9 cellular contexts compared by ENCODE assay signal in the genomic region with DNA sequence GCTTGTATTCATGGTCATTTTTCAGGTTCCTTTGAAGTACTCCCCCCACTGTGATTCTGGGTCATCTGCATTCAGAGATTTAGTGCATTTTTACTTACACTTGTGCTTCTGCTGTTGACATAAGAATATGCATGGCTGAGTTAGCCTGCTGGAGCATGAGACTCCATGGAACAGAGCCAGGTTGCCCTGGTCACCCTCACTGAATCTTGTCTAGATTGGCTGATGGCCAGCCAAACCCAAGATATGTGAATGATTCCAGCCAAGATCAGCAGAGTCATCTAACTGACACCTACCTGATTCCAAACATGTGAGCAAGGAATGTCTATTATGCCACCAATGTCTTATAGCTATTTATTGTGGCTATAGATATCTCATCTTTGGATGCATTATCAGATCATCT. TPM values are rescaled to one million over a fixed set of nuclear protein-coding genes. Genes with fewer than 3 reads are reported as not detected.
DNase-seq lines count a peak whose midpoint lies in the region; ATAC-seq and TF ChIP-seq lines count a peak whose summit lies in the region.
"Had no signal": no experiment of that assay in that cellular context is flagged by ENCODE, and none has a peak within 500 bp of the region (broad histone marks: within the 10 kb centered on the region; RNA-seq: fewer than 3 reads in every experiment).

No MANE protein-coding gene starts in this region.

- peaks cover 7% of the 10 kb centered on the region for H3K4me1 ChIP-seq in psoas muscle

- H3K9me3 Mint-ChIP-seq in natural killer cell: no peaks in the 10 kb centered on the region

- H3K36me3 Mint-ChIP-seq in natural killer cell: no peaks in the 10 kb centered on the region

- intact Hi-C loops in psoas muscle (cut with DNase I): no loop called here
- intact Hi-C loops in natural killer cell (cut with micrococcal nuclease): no loop called here

- H3K4me3 Mint-ChIP-seq in natural killer cell: no peak overlapping the region

- no peak overlapping the region for H3K4me3 ChIP-seq in coronary artery
- no peak overlapping the region for H3K4me3 ChIP-seq in psoas muscle

- no peak for ATAC-seq in psoas muscle
- no peak for ATAC-seq in natural killer cell
- ATAC-seq in HG03457 (IDR thresholded peaks at IDR 0.05; ENCODE audit: unreplicated experiment): no peak

- H3K9me3 ChIP-seq in psoas muscle: no peaks in the 10 kb centered on the region

- H3K36me3 ChIP-seq in psoas muscle (ENCODE audit: insufficient read depth in 1 of 2, low read depth in 1 of 2): peaks cover 0 to 26% of the 10 kb centered on the region in 2 donors

- H3K27ac ChIP-seq in coronary artery (peak overlapping the region; percentile 4 to 47), psoas muscle (no peak overlapping the region)

- H3K4me1 Mint-ChIP-seq in natural killer cell: no peaks in the 10 kb centered on the region

- peak; percentile 57 for DNase-seq in ELR (ENCODE audit: low read depth)
- peak; percentile 56 for DNase-seq in NCI-H345 treated with DMSO at 0.1 percent for 48 hours (lab: John Stamatoyannopoulos, UW; ENCODE audit: unreplicated experiment)
- no peak for DNase-seq in coronary artery (ENCODE audit: low spot score)
- peak; percentile 21 to 42 for DNase-seq in psoas muscle
- no peak for DNase-seq in natural killer cell
- DNase-seq in GM19238 (ENCODE audit: insufficient read length, low spot score): no peak
- DNase-seq in NCI-H2107 (lab: John Stamatoyannopoulos, UW): no peak
- DNase-seq: foreskin melanocyte had no signal

- H3K27me3 Mint-ChIP-seq in natural killer cell (ENCODE audit: low read depth in 2 of 2): no peaks in the 10 kb centered on the region

- TF ChIP-seq CTCF in coronary artery (IDR thresholded peaks at IDR 0.05) (no peak), psoas muscle (IDR thresholded peaks at IDR 0.05) (no peak), natural killer cell (IDR thresholded peaks at IDR 0.05) (no peak)

- H3K27me3 ChIP-seq in psoas muscle (ENCODE audit: insufficient read depth in 3 of 3, low read length in 2 of 3): no peaks in the 10 kb centered on the region

- H3K27ac Mint-ChIP-seq in natural killer cell: no peak overlapping the region

RNA-seq across cellular contexts. Expression of a gene that starts 25.1 kb away (rescaled TPM):
- total RNA-seq in psoas muscle (10 to 100 TPM; 11.9 to 17.9 (median 13.5) TPM), natural killer cell (10 to 100 TPM in 2 of 3 donors, 1 to 10 TPM in 1; 10.0 to 14.1 (median 12.3) TPM)
- polyA plus RNA-seq in psoas muscle: 10 to 100 TPM; 12.1 to 25.5 (median 13.4) TPM

RNA-seq across cellular contexts. Expression of a gene that starts 25.3 kb away (rescaled TPM):
- total RNA-seq in psoas muscle (10 to 100 TPM in 1 of 4 donors, 1 to 10 TPM in 3; 6.5 to 11.9 (median 7.0) TPM), natural killer cell (1 to 10 TPM; 3.8 to 5.0 (median 4.9) TPM)
- 1 to 10 TPM; 2.7 to 9.3 (median 6.2) TPM for polyA plus RNA-seq in psoas muscle

Comparison
In these comparisons a context has a peak if more than half of its experiments do, and no peak if none do; other contexts are left out.
1. DNase-seq: peak in ELR (single experiment), NCI-H345 treated with DMSO at 0.1 percent for 48 hours (single experiment) and psoas muscle (2 of 2); none in coronary artery (single experiment), natural killer cell (single experiment), GM19238 (single experiment) and NCI-H2107 (single experiment).